Comparison of ENCODE assay signal across 15 cellular contexts in the genomic region with DNA sequence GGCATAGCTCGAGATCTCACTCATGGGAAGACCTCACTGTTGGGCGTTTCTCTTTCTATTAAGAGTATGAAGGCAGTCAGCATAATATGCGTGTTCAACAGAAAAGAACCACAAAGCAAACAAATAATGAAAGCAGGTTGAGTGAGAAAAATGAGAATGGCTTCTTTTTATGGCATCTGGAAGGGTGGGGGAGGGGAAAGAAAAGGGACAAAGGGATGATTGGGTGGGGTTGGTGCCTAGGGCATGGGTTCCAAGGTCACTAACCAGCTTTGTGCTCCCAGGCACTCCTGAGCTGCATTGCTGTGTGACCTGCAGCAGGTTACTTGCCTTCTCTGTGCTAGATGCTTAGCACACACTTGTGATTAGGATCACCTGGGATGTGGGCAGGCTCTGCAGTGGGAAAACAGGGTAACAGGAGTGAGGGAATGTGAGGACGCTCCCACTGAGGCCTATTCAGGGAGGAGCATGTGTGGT.
A peak's percentile ranks its signal among the peaks of the same experiment; 100 is the strongest.
DNase-seq lines count a peak whose midpoint lies in the region; ATAC-seq and TF ChIP-seq lines count a peak whose summit lies in the region.
"Had no signal": no experiment of that assay in that cellular context is flagged by ENCODE, and none has a peak within 500 bp of the region (broad histone marks: within the 10 kb centered on the region; RNA-seq: fewer than 3 reads in every experiment).

No MANE protein-coding gene starts in this region.

- H3K27me3 ChIP-seq in stomach, result no peaks in the 10 kb centered on the region
- H3K27me3 ChIP-seq: body of pancreas had no signal

- CTCF ChIA-PET in activated CD4-positive, alpha-beta memory T cell treated with anti-CD3 and anti-CD28 coated beads, Interleukin-2, amount 10 ng/mL, durations not matched to agents 7 days and 5 days (lab: Charles Lee), result interaction anchor here (0.6 to 2.5 kb wide), 11 partner anchors 10 to 89 kb away, joined by 3 to 14 read pairs (median 4); no protein-coding TSS in a partner anchor
- CTCF ChIA-PET in activated CD4-positive, alpha-beta memory T cell treated with anti-CD3 and anti-CD28 coated beads for 36 hours (lab: Charles Lee), result interaction anchor here (0.9 to 1.4 kb wide), 4 partner anchors 23 to 90 kb away, joined by 4 to 5 read pairs (median 4); no protein-coding TSS in a partner anchor
- CTCF ChIA-PET in RWPE1 (lab: Yijun Ruan, JAX), result interaction anchor here (0.9 kb wide), 1 partner anchor 88 kb away, joined by 3 read pairs; no protein-coding TSS in a partner anchor

- 62 to 74% (median 67%) methylated on average over 4 of the region's 4 CpGs for whole genome bisulfite sequencing in stomach, 5 donors

- peaks cover 0 to 24% (median 7%) of the 10 kb centered on the region in 4 donors for H3K36me3 ChIP-seq in stomach

- peaks cover 25% of the 10 kb centered on the region for H3K36me3 Mint-ChIP-seq in activated CD4-positive, alpha-beta memory T cell treated with anti-CD3 and anti-CD28 coated beads, Interleukin-2, amount 10 ng/mL, durations not matched to agents 7 days and 5 days (ENCODE audit: low read depth)
- no peaks in the 10 kb centered on the region for H3K36me3 Mint-ChIP-seq in activated CD4-positive, alpha-beta memory T cell treated with anti-CD3 and anti-CD28 coated beads for 36 hours

- no peak for DNase-seq in activated CD4-positive, alpha-beta memory T cell treated with anti-CD3 and anti-CD28 coated beads, Interleukin-2, amount 10 ng/mL, durations not matched to agents 7 days and 5 days
- no peak for DNase-seq in activated CD4-positive, alpha-beta memory T cell treated with anti-CD3 and anti-CD28 coated beads for 36 hours
- no peak for DNase-seq in RWPE1 (ENCODE audit: low spot score)
- DNase-seq in stomach, result no peak
- DNase-seq in stimulated activated naive CD8-positive, alpha-beta T cell treated with anti-CD3 and anti-CD28 coated beads, Interleukin-15, amount 100 ng/mL, for 72 hours, result no peak
- DNase-seq in activated CD4-positive, CD25-positive, alpha-beta regulatory T cell treated with anti-CD3 and anti-CD28 coated beads, Interleukin-2, amount 50 U/mL, for 72 hours, result no peak
- DNase-seq: body of pancreas; DND-41; NCI-H1105 treated with DMSO at 0.1 percent for 48 hours; NCI-H510A treated with DMSO at 0.1 percent for 48 hours; stimulated activated CD8-positive, alpha-beta memory T cell treated with anti-CD3 and anti-CD28 coated beads, Interleukin-4, amount 100 ng/mL, for 48 hours had no signal

- no peak overlapping the region for H3K4me3 ChIP-seq in stomach
- H3K4me3 ChIP-seq: body of pancreas, GM12878 had no signal

- H3K9me3 Mint-ChIP-seq in activated CD4-positive, alpha-beta memory T cell treated with anti-CD3 and anti-CD28 coated beads, Interleukin-2, amount 10 ng/mL, durations not matched to agents 7 days and 5 days, result no peaks in the 10 kb centered on the region
- no peaks in the 10 kb centered on the region for H3K9me3 Mint-ChIP-seq in activated CD4-positive, alpha-beta memory T cell treated with anti-CD3 and anti-CD28 coated beads for 36 hours
- no peaks in the 10 kb centered on the region for H3K9me3 Mint-ChIP-seq in stimulated activated naive CD8-positive, alpha-beta T cell treated with anti-CD3 and anti-CD28 coated beads, Interleukin-15, amount 100 ng/mL, for 72 hours
- H3K9me3 Mint-ChIP-seq: activated T-helper 1 cell treated with anti-CD3 and anti-CD28 coated beads, Interleukin-12 subunit alpha, Interleukin-12 subunit beta, Interleukin-2, Interleukin-4 antibody, amounts not matched to agents 30 ng/mL and 10 ng/mL and 1 ng/mL, durations not matched to agents 14 hours and 24 hours and 36 hours had no signal

- H3K27ac ChIP-seq in RWPE1 (peak overlapping the region; percentile 90), stomach (peak overlapping the region in 3 of 5 donors; percentile 40 to 62 (median 61))
- H3K27ac ChIP-seq: body of pancreas had no signal

- peaks cover 3% of the 10 kb centered on the region for H3K27me3 Mint-ChIP-seq in activated CD4-positive, alpha-beta memory T cell treated with anti-CD3 and anti-CD28 coated beads, Interleukin-2, amount 10 ng/mL, durations not matched to agents 7 days and 5 days
- H3K27me3 Mint-ChIP-seq in activated CD4-positive, alpha-beta memory T cell treated with anti-CD3 and anti-CD28 coated beads for 36 hours, result no peaks in the 10 kb centered on the region
- H3K27me3 Mint-ChIP-seq in stimulated activated naive CD8-positive, alpha-beta T cell treated with anti-CD3 and anti-CD28 coated beads, Interleukin-15, amount 100 ng/mL, for 72 hours, result peaks cover 9% of the 10 kb centered on the region

- H3K4me3 Mint-ChIP-seq in activated CD4-positive, alpha-beta memory T cell treated with anti-CD3 and anti-CD28 coated beads, Interleukin-2, amount 10 ng/mL, durations not matched to agents 7 days and 5 days, result no peak overlapping the region
- H3K4me3 Mint-ChIP-seq in activated CD4-positive, alpha-beta memory T cell treated with anti-CD3 and anti-CD28 coated beads for 36 hours, result no peak overlapping the region
- H3K4me3 Mint-ChIP-seq in stimulated activated naive CD8-positive, alpha-beta T cell treated with anti-CD3 and anti-CD28 coated beads, Interleukin-15, amount 100 ng/mL, for 72 hours, result no peak overlapping the region
- H3K4me3 Mint-ChIP-seq: activated T-helper 1 cell treated with anti-CD3 and anti-CD28 coated beads, Interleukin-12 subunit alpha, Interleukin-12 subunit beta, Interleukin-2, Interleukin-4 antibody, amounts not matched to agents 30 ng/mL and 10 ng/mL and 1 ng/mL, durations not matched to agents 14 hours and 24 hours and 36 hours had no signal

- POLR2A ChIA-PET in activated CD4-positive, alpha-beta memory T cell treated with anti-CD3 and anti-CD28 coated beads, Interleukin-2, amount 10 ng/mL, durations not matched to agents 7 days and 5 days (lab: Charles Lee), result interaction anchor here (1.1 to 4.9 kb wide), 7 partner anchors 8 to 74 kb away, joined by 3 to 49 read pairs (median 7); a partner anchor contains a TSS
- POLR2A ChIA-PET in activated CD4-positive, alpha-beta memory T cell treated with anti-CD3 and anti-CD28 coated beads for 36 hours (lab: Charles Lee), result interaction anchor here (0.5 to 0.6 kb wide), 2 partner anchors 23 to 329 kb away, joined by 3 read pairs; no protein-coding TSS in a partner anchor
- POLR2A ChIA-PET in RWPE1 (lab: Yijun Ruan, JAX; ENCODE audit: low non-redundant PET), result no interaction called here

- no peak for TF ChIP-seq POLR2A in stomach (IDR thresholded peaks at IDR 0.05)

- intact Hi-C loops in activated CD4-positive, alpha-beta memory T cell treated with anti-CD3 and anti-CD28 coated beads for 36 hours (cut with micrococcal nuclease), result no loop called here
- intact Hi-C loops in stomach (cut with DNase I; ENCODE audit: low total_unique reads), result no loop called here

- peak; percentile 37 for ATAC-seq in esophagus mucosa
- no peak for ATAC-seq in stimulated activated naive CD8-positive, alpha-beta T cell treated with anti-CD3 and anti-CD28 coated beads, Interleukin-15, amount 100 ng/mL, for 72 hours
- no peak for ATAC-seq in GM21825 (IDR thresholded peaks at IDR 0.05; ENCODE audit: unreplicated experiment)
- ATAC-seq: body of pancreas, GM12878 had no signal

- H3K4me1 ChIP-seq in stomach, result peaks cover 0 to 22% (median 13%) of the 10 kb centered on the region in 4 donors

- peak overlapping the region; percentile 87 for H3K27ac Mint-ChIP-seq in activated CD4-positive, alpha-beta memory T cell treated with anti-CD3 and anti-CD28 coated beads, Interleukin-2, amount 10 ng/mL, durations not matched to agents 7 days and 5 days
- no peak overlapping the region for H3K27ac Mint-ChIP-seq in activated CD4-positive, alpha-beta memory T cell treated with anti-CD3 and anti-CD28 coated beads for 36 hours
- peak overlapping the region in 1 of 2 donors; percentile 25 for H3K27ac Mint-ChIP-seq in stimulated activated naive CD8-positive, alpha-beta T cell treated with anti-CD3 and anti-CD28 coated beads, Interleukin-15, amount 100 ng/mL, for 72 hours
- H3K27ac Mint-ChIP-seq: activated T-helper 1 cell treated with anti-CD3 and anti-CD28 coated beads, Interleukin-12 subunit alpha, Interleukin-12 subunit beta, Interleukin-2, Interleukin-4 antibody, amounts not matched to agents 30 ng/mL and 10 ng/mL and 1 ng/mL, durations not matched to agents 14 hours and 24 hours and 36 hours had no signal

- no peak for TF ChIP-seq EP300 in stomach (IDR thresholded peaks at IDR 0.05)

- no peak for TF ChIP-seq CTCF in RWPE1 (conservative IDR thresholded peaks at IDR 0.05; ENCODE audit: low read depth)
- TF ChIP-seq CTCF in stomach (IDR thresholded peaks at IDR 0.05), result no peak

- H3K4me1 Mint-ChIP-seq in activated CD4-positive, alpha-beta memory T cell treated with anti-CD3 and anti-CD28 coated beads, Interleukin-2, amount 10 ng/mL, durations not matched to agents 7 days and 5 days, result peaks cover 41% of the 10 kb centered on the region
- H3K4me1 Mint-ChIP-seq in activated CD4-positive, alpha-beta memory T cell treated with anti-CD3 and anti-CD28 coated beads for 36 hours (ENCODE audit: low read depth), result peaks cover 15% of the 10 kb centered on the region
- peaks cover 14% of the 10 kb centered on the region for H3K4me1 Mint-ChIP-seq in stimulated activated naive CD8-positive, alpha-beta T cell treated with anti-CD3 and anti-CD28 coated beads, Interleukin-15, amount 100 ng/mL, for 72 hours

- H3K9me3 ChIP-seq in stomach, result no peaks in the 10 kb centered on the region
- H3K9me3 ChIP-seq: body of pancreas had no signal
